In the genomic region with DNA sequence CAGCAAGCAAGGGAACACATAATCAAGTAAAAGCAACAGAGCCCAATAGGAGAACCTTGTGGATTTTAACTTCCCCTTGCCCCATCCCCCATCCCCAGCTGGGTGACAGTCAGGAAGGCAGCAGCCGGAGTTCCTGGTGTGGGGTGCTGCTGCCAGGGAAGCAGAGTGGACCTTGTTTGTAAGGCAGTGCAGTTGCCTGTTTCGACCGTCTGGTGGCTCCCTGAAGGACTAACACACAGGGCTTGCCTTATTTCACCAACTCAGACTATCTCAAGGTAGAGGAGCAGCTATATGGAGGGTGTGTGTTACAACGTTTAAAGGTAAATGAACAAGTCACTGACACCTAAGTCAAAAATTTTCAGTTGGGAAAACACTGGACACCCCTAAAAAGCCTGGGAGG, we compare ENCODE assay signal across 1 cellular context.
TF ChIP-seq lines count a peak whose summit lies in the region.

No MANE protein-coding gene starts in this region.

TF ChIP-seq in GM23338, 12 proteins besides CTCF, POLR2A, EP300 and RAD21 (continued from another document):
- TF ChIP-seq STAT1 (IDR thresholded peaks at IDR 0.05; ENCODE audit: unreplicated experiment): no peak
